36 cellular contexts compared by ENCODE assay signal in genomic region chr7:158891922-158892321, GRCh38.
"Had no signal": no experiment of that assay in that cellular context is flagged by ENCODE, and none has a peak within 500 bp of the region (broad histone marks: within the 10 kb centered on the region; RNA-seq: fewer than 3 reads in every experiment).

No MANE protein-coding gene starts in this region.

- H3K27me3 Mint-ChIP-seq: activated B cell treated with CpG ODN at 0.5 μM for 24 hours; activated CD4-positive, alpha-beta memory T cell treated with anti-CD3 and anti-CD28 coated beads, Interleukin-2, amount 10 ng/mL, durations not matched to agents 7 days and 5 days; activated CD4-positive, alpha-beta T cell treated with anti-CD3 and anti-CD28 coated beads, Interleukin-2, amount 10 ng/mL, durations not matched to agents 7 days and 5 days; activated CD8-positive, alpha-beta memory T cell treated with anti-CD3 and anti-CD28 coated beads, Interleukin-2, amount 10 ng/mL, durations not matched to agents 7 days and 5 days; activated naive CD4-positive, alpha-beta T cell treated with anti-CD3 and anti-CD28 coated beads, Interleukin-2, amount 10 ng/mL, durations not matched to agents 7 days and 5 days; activated naive CD4-positive, alpha-beta T cell treated with anti-CD3 and anti-CD28 coated beads, Interleukin-2, amount 50 U/mL, for 24 hours; activated naive CD8-positive, alpha-beta T cell; activated naive CD8-positive, alpha-beta T cell treated with anti-CD3 and anti-CD28 coated beads, Interleukin-2, amount 10 ng/mL, durations not matched to agents 7 days and 5 days; activated naive CD8-positive, alpha-beta T cell treated with anti-CD3 and anti-CD28 coated beads, Interleukin-2, amount 50 U/mL, for 24 hours; activated T-cell treated with anti-CD3 and anti-CD28 coated beads, Interleukin-2, amount 50 U/mL, for 24 hours; brain; central memory CD8-positive, alpha-beta T cell; T-cell had no signal

- H3K27me3 ChIP-seq: ascending aorta, cardiac muscle cell had no signal

- DNase-seq: activated B cell treated with CpG ODN at 0.5 μM for 24 hours; activated CD4-positive, alpha-beta memory T cell treated with anti-CD3 and anti-CD28 coated beads, Interleukin-2, amount 10 ng/mL, durations not matched to agents 7 days and 5 days; activated CD4-positive, alpha-beta T cell treated with anti-CD3 and anti-CD28 coated beads for 48 hours; activated CD4-positive, alpha-beta T cell treated with anti-CD3 and anti-CD28 coated beads, Interleukin-2, amount 10 ng/mL, durations not matched to agents 7 days and 5 days; activated CD4-positive, alpha-beta T cell treated with anti-CD3 and anti-CD28 coated beads, Interleukin-2, amount 50 U/mL, for 48 hours; activated CD4-positive, CD25-positive, alpha-beta regulatory T cell treated with anti-CD3 and anti-CD28 coated beads, Interleukin-2, amount 50 U/mL, for 72 hours; activated CD8-positive, alpha-beta memory T cell treated with anti-CD3 and anti-CD28 coated beads for 24 hours; activated CD8-positive, alpha-beta memory T cell treated with anti-CD3 and anti-CD28 coated beads, Interleukin-2, amount 10 ng/mL, durations not matched to agents 7 days and 5 days; activated CD8-positive, alpha-beta memory T cell treated with anti-CD3 and anti-CD28 coated beads, Interleukin-2, amount 50 U/mL, for 48 hours; activated CD8-positive, alpha-beta T cell treated with anti-CD3 and anti-CD28 coated beads, Interleukin-2, amount 10 ng/mL, durations not matched to agents 7 days and 5 days; activated effector memory CD4-positive, alpha-beta T cell treated with Interleukin-2 at 50 U/mL for 16 hours; activated gamma-delta T cell; activated naive CD4-positive, alpha-beta T cell treated with anti-CD3 and anti-CD28 coated beads, Interleukin-2, amount 10 ng/mL, durations not matched to agents 7 days and 5 days; activated naive CD4-positive, alpha-beta T cell treated with Interleukin-2 at 50 U/mL for 16 hours; activated naive CD8-positive, alpha-beta T cell treated with anti-CD3 and anti-CD28 coated beads, Interleukin-2, amount 10 ng/mL, durations not matched to agents 7 days and 5 days; activated naive CD8-positive, alpha-beta T cell treated with anti-CD3 and anti-CD28 coated beads, Interleukin-2, amount 50 U/mL, for 24 hours; activated T-cell treated with anti-CD3 and anti-CD28 coated beads, Interleukin-2, amount 50 U/mL, for 24 hours; activated T-cell treated with anti-CD3 and anti-CD28 coated beads, Interleukin-2, amount 50 U/mL, for 48 hours; amygdala; anterior cingulate cortex; caudate nucleus; cerebellar nuclear complex; T-cell; T-helper 2 cell; T-helper 9 cell had no signal

- H3K27ac ChIP-seq: ascending aorta, cardiac muscle cell, VCaP had no signal

- ATAC-seq: activated CD8-positive, alpha-beta memory T cell treated with anti-CD3 and anti-CD28 coated beads, Interleukin-2, amount 10 ng/mL, durations not matched to agents 7 days and 5 days; activated CD8-positive, alpha-beta T cell treated with anti-CD3 and anti-CD28 coated beads, Interleukin-2, amount 10 ng/mL, durations not matched to agents 7 days and 5 days; activated naive CD8-positive, alpha-beta T cell treated with anti-CD3 and anti-CD28 coated beads, Interleukin-2, amount 50 U/mL, for 24 hours; T-cell had no signal

- H3K4me3 Mint-ChIP-seq: activated B cell treated with CpG ODN at 0.5 μM for 24 hours; activated CD4-positive, alpha-beta memory T cell treated with anti-CD3 and anti-CD28 coated beads, Interleukin-2, amount 10 ng/mL, durations not matched to agents 7 days and 5 days; activated CD4-positive, alpha-beta T cell treated with anti-CD3 and anti-CD28 coated beads, Interleukin-2, amount 10 ng/mL, durations not matched to agents 7 days and 5 days; activated CD8-positive, alpha-beta memory T cell treated with anti-CD3 and anti-CD28 coated beads, Interleukin-2, amount 10 ng/mL, durations not matched to agents 7 days and 5 days; activated CD8-positive, alpha-beta T cell treated with anti-CD3 and anti-CD28 coated beads, Interleukin-2, amount 10 ng/mL, durations not matched to agents 7 days and 5 days; activated naive CD4-positive, alpha-beta T cell treated with anti-CD3 and anti-CD28 coated beads, Interleukin-2, amount 10 ng/mL, durations not matched to agents 7 days and 5 days; activated naive CD4-positive, alpha-beta T cell treated with anti-CD3 and anti-CD28 coated beads, Interleukin-2, amount 50 U/mL, for 24 hours; activated naive CD8-positive, alpha-beta T cell; activated naive CD8-positive, alpha-beta T cell treated with anti-CD3 and anti-CD28 coated beads, Interleukin-2, amount 10 ng/mL, durations not matched to agents 7 days and 5 days; activated naive CD8-positive, alpha-beta T cell treated with anti-CD3 and anti-CD28 coated beads, Interleukin-2, amount 50 U/mL, for 24 hours; activated T-cell treated with anti-CD3 and anti-CD28 coated beads, Interleukin-2, amount 50 U/mL, for 24 hours; brain; central memory CD8-positive, alpha-beta T cell; T-cell; T-helper 2 cell treated with Interferon-gamma antibody and Interleukin-4, amounts not matched to agents 5 μg/mL and 100 μg/mL, for 36 hours had no signal

- H3K4me3 ChIP-seq: ascending aorta, cardiac muscle cell had no signal

- FAIRE-seq: bronchial epithelial cell, TTC549 had no signal

- H3K9me3 Mint-ChIP-seq: activated B cell treated with CpG ODN at 0.5 μM for 24 hours; activated CD4-positive, alpha-beta memory T cell treated with anti-CD3 and anti-CD28 coated beads, Interleukin-2, amount 10 ng/mL, durations not matched to agents 7 days and 5 days; activated CD4-positive, alpha-beta T cell treated with anti-CD3 and anti-CD28 coated beads, Interleukin-2, amount 10 ng/mL, durations not matched to agents 7 days and 5 days; activated naive CD4-positive, alpha-beta T cell treated with anti-CD3 and anti-CD28 coated beads, Interleukin-2, amount 10 ng/mL, durations not matched to agents 7 days and 5 days; activated naive CD4-positive, alpha-beta T cell treated with anti-CD3 and anti-CD28 coated beads, Interleukin-2, amount 50 U/mL, for 24 hours; activated naive CD8-positive, alpha-beta T cell treated with anti-CD3 and anti-CD28 coated beads, Interleukin-2, amount 10 ng/mL, durations not matched to agents 7 days and 5 days; activated naive CD8-positive, alpha-beta T cell treated with anti-CD3 and anti-CD28 coated beads, Interleukin-2, amount 50 U/mL, for 24 hours; activated T-cell treated with anti-CD3 and anti-CD28 coated beads, Interleukin-2, amount 50 U/mL, for 24 hours; activated T-helper 2 cell treated with anti-CD3 and anti-CD28 coated beads, Interferon-gamma antibody, Interleukin-2, Interleukin-4, amounts not matched to agents 10 μg/mL and 5 μg/mL and 100 μg/mL, durations not matched to agents 14 hours and 24 hours and 36 hours; central memory CD8-positive, alpha-beta T cell; T-cell; T-helper 2 cell treated with Interferon-gamma antibody and Interleukin-4, amounts not matched to agents 5 μg/mL and 100 μg/mL, for 36 hours had no signal

- H3K4me1 Mint-ChIP-seq: activated B cell treated with CpG ODN at 0.5 μM for 24 hours; activated CD4-positive, alpha-beta memory T cell treated with anti-CD3 and anti-CD28 coated beads, Interleukin-2, amount 10 ng/mL, durations not matched to agents 7 days and 5 days; activated CD4-positive, alpha-beta T cell treated with anti-CD3 and anti-CD28 coated beads, Interleukin-2, amount 10 ng/mL, durations not matched to agents 7 days and 5 days; activated naive CD4-positive, alpha-beta T cell treated with anti-CD3 and anti-CD28 coated beads, Interleukin-2, amount 50 U/mL, for 24 hours; activated naive CD8-positive, alpha-beta T cell treated with anti-CD3 and anti-CD28 coated beads, Interleukin-2, amount 50 U/mL, for 24 hours; brain; T-cell had no signal

- H3K9me3 ChIP-seq: ascending aorta had no signal

- H3K4me1 ChIP-seq: ascending aorta had no signal

- H3K27ac Mint-ChIP-seq: activated B cell treated with CpG ODN at 0.5 μM for 24 hours; activated CD4-positive, alpha-beta memory T cell treated with anti-CD3 and anti-CD28 coated beads, Interleukin-2, amount 10 ng/mL, durations not matched to agents 7 days and 5 days; activated CD4-positive, alpha-beta T cell treated with anti-CD3 and anti-CD28 coated beads, Interleukin-2, amount 10 ng/mL, durations not matched to agents 7 days and 5 days; activated CD8-positive, alpha-beta memory T cell treated with anti-CD3 and anti-CD28 coated beads, Interleukin-2, amount 10 ng/mL, durations not matched to agents 7 days and 5 days; activated CD8-positive, alpha-beta T cell treated with anti-CD3 and anti-CD28 coated beads, Interleukin-2, amount 10 ng/mL, durations not matched to agents 7 days and 5 days; activated naive CD4-positive, alpha-beta T cell treated with anti-CD3 and anti-CD28 coated beads, Interleukin-2, amount 10 ng/mL, durations not matched to agents 7 days and 5 days; activated naive CD4-positive, alpha-beta T cell treated with anti-CD3 and anti-CD28 coated beads, Interleukin-2, amount 50 U/mL, for 24 hours; activated naive CD8-positive, alpha-beta T cell; activated naive CD8-positive, alpha-beta T cell treated with anti-CD3 and anti-CD28 coated beads, Interleukin-2, amount 10 ng/mL, durations not matched to agents 7 days and 5 days; activated naive CD8-positive, alpha-beta T cell treated with anti-CD3 and anti-CD28 coated beads, Interleukin-2, amount 50 U/mL, for 24 hours; activated T-cell treated with anti-CD3 and anti-CD28 coated beads, Interleukin-2, amount 50 U/mL, for 24 hours; activated T-helper 2 cell treated with anti-CD3 and anti-CD28 coated beads, Interferon-gamma antibody, Interleukin-2, Interleukin-4, amounts not matched to agents 10 μg/mL and 5 μg/mL and 100 μg/mL, durations not matched to agents 14 hours and 24 hours and 36 hours; brain; T-cell; T-helper 2 cell treated with Interferon-gamma antibody and Interleukin-4, amounts not matched to agents 5 μg/mL and 100 μg/mL, for 36 hours had no signal
